ENCODE assay signal across 4 cellular contexts in genomic region chr1:82686774-82687173, GRCh38.
A peak's percentile ranks its signal among the peaks of the same experiment; 100 is the strongest.
TF ChIP-seq lines count a peak whose summit lies in the region.

No MANE protein-coding gene starts in this region.

TF ChIP-seq in A549, 52 proteins besides CTCF, POLR2A, EP300 and RAD21:
- TF ChIP-seq POLR2AphosphoS2 (conservative IDR thresholded peaks at IDR 0.05; ENCODE audit: low read length) (no peak), MAFK (IDR thresholded peaks at IDR 0.05; ENCODE audit: partially characterized antibody) (peak; percentile 15)

TF ChIP-seq in IMR-90, 13 proteins besides CTCF, POLR2A, EP300 and RAD21:
- TF ChIP-seq MXI1 (IDR thresholded peaks at IDR 0.05; ENCODE audit: borderline replicate concordance, low read depth, low read length) (no peak), MAFK (IDR thresholded peaks at IDR 0.05; ENCODE audit: low read depth, low read length) (peak; percentile 43)

TF ChIP-seq in K562, 482 proteins besides CTCF, POLR2A, EP300 and RAD21:
- TF ChIP-seq ZNF316 (IDR thresholded peaks at IDR 0.05) (0 out of 2 replicates have a peak, but pooled peaks have one; percentile 17), BMI1 (IDR thresholded peaks at IDR 0.05; ENCODE audit: low read length) (no peak)

TF ChIP-seq in HepG2, 621 proteins besides CTCF, POLR2A, EP300 and RAD21:
- TF ChIP-seq MAFK (conservative IDR thresholded peaks at IDR 0.05 in 1 of 2, IDR thresholded peaks at IDR 0.05 in 1 of 2; ENCODE audit: low read length in 2 of 2) (peak; percentile 27 to 71; a peak in 3 of 4 replicates), HDAC1 (CRISPR knock-in tag; IDR thresholded peaks at IDR 0.05) (no peak), MAFF (IDR thresholded peaks at IDR 0.05; ENCODE audit: low read depth, low read length) (peak; percentile 39; the same call in 1 of the 2 replicates), ZNF275 (CRISPR knock-in tag; IDR thresholded peaks at IDR 0.05; ENCODE audit: borderline replicate concordance) (no peak)
